In the genomic region with DNA sequence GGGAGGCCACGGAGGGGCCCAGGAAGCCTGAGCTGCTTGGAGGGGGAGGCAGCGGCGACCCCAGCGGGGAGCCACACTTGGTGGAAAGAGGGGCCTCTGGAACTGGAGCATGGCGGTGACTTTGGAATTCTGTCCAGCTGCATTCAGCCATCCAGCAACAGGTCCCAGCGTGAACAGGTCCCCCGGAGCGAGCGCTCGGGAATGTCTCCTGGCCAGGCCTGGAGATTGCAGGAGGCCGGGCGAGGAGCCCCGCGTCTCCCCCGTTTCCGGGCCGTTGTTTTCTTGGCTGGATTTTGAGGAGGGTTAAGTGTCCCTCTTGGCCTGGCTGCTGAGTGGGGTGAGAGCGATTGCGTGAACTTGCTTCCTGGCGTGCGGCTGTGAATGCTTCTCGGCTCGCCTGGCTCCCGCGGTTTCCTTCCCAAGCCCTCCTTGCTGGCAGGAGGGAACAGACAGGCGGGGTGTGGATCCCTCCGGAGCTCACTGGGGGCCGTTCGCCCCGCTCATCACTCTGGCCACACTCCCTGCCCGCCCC, we compare ENCODE assay signal across 20 cellular contexts.
A peak's percentile ranks its signal among the peaks of the same experiment; 100 is the strongest.
DNase-seq lines count a peak whose midpoint lies in the region; ATAC-seq and TF ChIP-seq lines count a peak whose summit lies in the region.
"Had no signal": no experiment of that assay in that cellular context is flagged by ENCODE, and none has a peak within 500 bp of the region (broad histone marks: within the 10 kb centered on the region; RNA-seq: fewer than 3 reads in every experiment).

No MANE protein-coding gene starts in this region.

- H3K4me1 ChIP-seq in endodermal cell (ENCODE audit: control insufficient read depth, insufficient read depth, low read length) = no peaks in the 10 kb centered on the region
- H3K4me1 ChIP-seq in right cardiac atrium (ENCODE audit: control insufficient read depth, insufficient read depth, low read length) = no peaks in the 10 kb centered on the region
- H3K4me1 ChIP-seq in psoas muscle = no peaks in the 10 kb centered on the region
- H3K4me1 ChIP-seq: right lobe of liver, transverse colon had no signal

- H3K4me3 Mint-ChIP-seq in endodermal cell (no peak overlapping the region), type B pancreatic cell (no peak overlapping the region)
- H3K4me3 Mint-ChIP-seq: CD4-positive, alpha-beta T cell had no signal

- H3K9ac ChIP-seq in endodermal cell (ENCODE audit: extremely low read depth, low read length, poor library complexity, severe bottlenecking) = no peak overlapping the region

- intact Hi-C loops in right cardiac atrium (cut with DNase I) = no loop called here
- intact Hi-C loops in psoas muscle (cut with DNase I) = no loop called here

- ATAC-seq in right cardiac atrium (peak; percentile 82 to 86), psoas muscle (peak in 2 of 4 donors; percentile 59 to 60), HG02571 (IDR thresholded peaks at IDR 0.05; ENCODE audit: unreplicated experiment) (no peak), GM21529 (IDR thresholded peaks at IDR 0.05; ENCODE audit: unreplicated experiment) (no peak)
- ATAC-seq: HCT116, right lobe of liver had no signal

- H3K9me3 Mint-ChIP-seq in endodermal cell (no peaks in the 10 kb centered on the region), type B pancreatic cell (no peaks in the 10 kb centered on the region)
- H3K9me3 Mint-ChIP-seq: CD4-positive, alpha-beta T cell; nephron had no signal

- in situ Hi-C loops in KBM-7 (cut with MboI; ENCODE audit: low pct_unique_long_range_greater_than_20kb, low sequenced_read_pairs) = no loop called here

- H3K36me3 Mint-ChIP-seq in endodermal cell (ENCODE audit: low read depth) = no peaks in the 10 kb centered on the region
- H3K36me3 Mint-ChIP-seq in type B pancreatic cell = no peaks in the 10 kb centered on the region

- H3K4me1 Mint-ChIP-seq in endodermal cell (no peaks in the 10 kb centered on the region), type B pancreatic cell (ENCODE audit: unreplicated experiment) (peaks cover 5% of the 10 kb centered on the region)

- no peak overlapping the region for H3K27ac Mint-ChIP-seq in endodermal cell
- H3K27ac Mint-ChIP-seq in type B pancreatic cell = no peak overlapping the region
- H3K27ac Mint-ChIP-seq: CD4-positive, alpha-beta T cell had no signal

- TF ChIP-seq CTCF in endodermal cell (conservative IDR thresholded peaks at IDR 0.05) = no peak
- TF ChIP-seq CTCF in psoas muscle (IDR thresholded peaks at IDR 0.05) = no peak
- TF ChIP-seq CTCF in type B pancreatic cell (conservative IDR thresholded peaks at IDR 0.05) = no peak

- H3K36me3 ChIP-seq in endodermal cell (ENCODE audit: control insufficient read depth, insufficient read depth, low read length) (no peaks in the 10 kb centered on the region), psoas muscle (ENCODE audit: insufficient read depth in 1 of 2, low read depth in 1 of 2) (no peaks in the 10 kb centered on the region)
- H3K36me3 ChIP-seq: right lobe of liver, transverse colon had no signal

- H3K9me3 ChIP-seq in endodermal cell (ENCODE audit: control insufficient read depth, low read length) (no peaks in the 10 kb centered on the region), right cardiac atrium (ENCODE audit: control insufficient read depth, low read length) (no peaks in the 10 kb centered on the region), psoas muscle (no peaks in the 10 kb centered on the region)
- H3K9me3 ChIP-seq: right lobe of liver, transverse colon had no signal

- 86 to 94% methylated on average over 7 to 31 of the region's 31 CpGs for WGBS in endodermal cell (ENCODE audit: insufficient coverage in 1 of 2, insufficient read length in 1 of 2), 2 experiments
- WGBS in right cardiac atrium = 17% methylated on average over 31 of the region's 31 CpGs
- WGBS in psoas muscle, 3 donors = 8 to 10% (median 10%) methylated on average over 31 of the region's 31 CpGs

- DNase-seq in ELF-1 (ENCODE audit: low read depth, low spot score) (peak; percentile 54), endodermal cell (peak; percentile 67), right cardiac atrium (peak; percentile 68 to 87 (median 81)), psoas muscle (peak; percentile 71 to 77), KBM-7 (no peak), type B pancreatic cell (ENCODE audit: extremely low spot score, unreplicated experiment) (no peak)
- DNase-seq: ACHN; CD4-positive, alpha-beta T cell; cortex of kidney; erythroblast; MM.1S; NCI-H2029 treated with DMSO at 0.1 percent for 48 hours; right lobe of liver; stimulated activated CD4-positive, alpha-beta T cell treated with anti-CD3 and anti-CD28 coated beads, Interleukin-4, amount 100 ng/mL, for 4 hours; transverse colon had no signal

- H3K4me3 ChIP-seq in endodermal cell (ENCODE audit: low read length) (no peak overlapping the region), right cardiac atrium (ENCODE audit: low read length) (peak overlapping the region; percentile 10), psoas muscle (peak overlapping the region; percentile 7)
- H3K4me3 ChIP-seq: right lobe of liver, transverse colon had no signal

- H3K27me3 Mint-ChIP-seq in endodermal cell (ENCODE audit: insufficient read depth) (peaks cover 17% of the 10 kb centered on the region), type B pancreatic cell (peaks cover 43% of the 10 kb centered on the region)

- H3K27ac ChIP-seq in endodermal cell (ENCODE audit: low read depth, low read length) (no peak overlapping the region), right cardiac atrium (ENCODE audit: low read length) (peak overlapping the region; percentile 7), psoas muscle (no peak overlapping the region)
- H3K27ac ChIP-seq: right lobe of liver, transverse colon, VCaP had no signal

- peaks cover 13% of the 10 kb centered on the region for H3K27me3 ChIP-seq in endodermal cell (ENCODE audit: control insufficient read depth, insufficient read depth, low read length, poor library complexity, severe bottlenecking)
- H3K27me3 ChIP-seq in right cardiac atrium (ENCODE audit: control insufficient read depth, insufficient read depth) = no peaks in the 10 kb centered on the region
- H3K27me3 ChIP-seq in psoas muscle (ENCODE audit: insufficient read depth in 3 of 3, low read length in 2 of 3) = peaks cover 2 to 39% (median 3%) of the 10 kb centered on the region in 3 donors
- H3K27me3 ChIP-seq: right lobe of liver, transverse colon had no signal

Comparison
In these comparisons a context has a peak if more than half of its experiments do, and no peak if none do; other contexts are left out.
1. DNase-seq: peak in ELF-1 (single experiment), endodermal cell (single experiment), right cardiac atrium (3 of 3) and psoas muscle (2 of 2); none in KBM-7 (single experiment) and type B pancreatic cell (single experiment).
2. ATAC-seq: peak in right cardiac atrium (2 of 2); none in HG02571 (single experiment) and GM21529 (single experiment).